ENCODE assay signal across 22 cellular contexts in the genomic region with DNA sequence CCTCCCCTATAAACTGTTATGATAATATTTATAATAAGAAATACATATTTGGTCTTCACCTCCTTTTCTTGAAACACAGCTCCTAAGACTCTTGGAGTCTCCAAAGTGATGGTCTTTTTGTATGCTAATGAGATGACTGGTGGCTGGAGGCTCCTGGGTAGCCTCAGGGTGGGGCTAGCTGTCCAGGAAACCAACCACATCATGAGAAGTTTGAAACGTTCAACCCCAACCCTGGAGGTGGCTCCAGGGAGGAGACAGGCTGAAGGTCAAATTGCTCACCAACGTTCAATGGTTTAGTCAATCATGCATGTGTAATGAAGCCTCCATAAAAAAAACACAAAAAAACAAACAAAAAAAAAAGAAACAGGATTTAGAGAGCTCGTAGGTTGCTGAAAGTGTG.
"Had no signal": no experiment of that assay in that cellular context is flagged by ENCODE, and none has a peak within 500 bp of the region (broad histone marks: within the 10 kb centered on the region; RNA-seq: fewer than 3 reads in every experiment).

No MANE protein-coding gene starts in this region.

- H3K36me3 ChIP-seq: heart right ventricle, upper lobe of left lung had no signal

- ATAC-seq: activated CD4-positive, alpha-beta T cell treated with anti-CD3 and anti-CD28 coated beads for 36 hours; activated CD8-positive, alpha-beta memory T cell treated with anti-CD3 and anti-CD28 coated beads, Interleukin-2, amount 10 ng/mL, durations not matched to agents 7 days and 5 days; activated CD8-positive, alpha-beta T cell treated with anti-CD3 and anti-CD28 coated beads for 36 hours; activated naive CD8-positive, alpha-beta T cell treated with anti-CD3 and anti-CD28 coated beads, Interleukin-2, amount 50 U/mL, for 24 hours; heart right ventricle; left colon; naive thymus-derived CD4-positive, alpha-beta T cell; sciatic nerve; T-helper 17 cell had no signal

- H3K27me3 ChIP-seq: heart right ventricle, upper lobe of left lung had no signal

- H3K27ac ChIP-seq: heart right ventricle, upper lobe of left lung had no signal

- DNase-seq: activated B cell treated with CpG ODN at 0.5 μM for 24 hours; activated CD4-positive, alpha-beta T cell treated with anti-CD3 and anti-CD28 coated beads for 36 hours; activated CD8-positive, alpha-beta memory T cell treated with anti-CD3 and anti-CD28 coated beads, Interleukin-2, amount 10 ng/mL, durations not matched to agents 7 days and 5 days; activated CD8-positive, alpha-beta T cell treated with anti-CD3 and anti-CD28 coated beads for 36 hours; activated gamma-delta T cell; activated naive CD4-positive, alpha-beta T cell treated with anti-CD3 and anti-CD28 coated beads, Interleukin-2, amount 50 U/mL, for 16 hours; activated naive CD8-positive, alpha-beta T cell treated with anti-CD3 and anti-CD28 coated beads, Interleukin-2, amount 50 U/mL, for 24 hours; activated T-cell treated with anti-CD3 and anti-CD28 coated beads for 4 hours; cortex of kidney; heart right ventricle; islet precursor cell; left colon; naive thymus-derived CD4-positive, alpha-beta T cell; occipital lobe; posterior cingulate gyrus; stimulated activated CD4-positive, alpha-beta T cell treated with anti-CD3 and anti-CD28 coated beads, Interleukin-2, amount 100 ng/mL, for 48 hours; stimulated activated CD8-positive, alpha-beta memory T cell treated with anti-CD3 and anti-CD28 coated beads, Interleukin-4, amount 100 ng/mL, for 48 hours; stimulated activated naive CD4-positive, alpha-beta T cell treated with Interleukin-2 at 50 U/mL for 16 hours; T-helper 17 cell; upper lobe of left lung had no signal

- H3K9me3 ChIP-seq: heart right ventricle, upper lobe of left lung had no signal

- H3K4me2 ChIP-seq: smooth muscle cell had no signal

- H3K4me1 ChIP-seq: upper lobe of left lung had no signal

- H3K4me3 ChIP-seq: heart right ventricle, smooth muscle cell, upper lobe of left lung had no signal
